ENCODE assay signal across 1 cellular context in the genomic region with DNA sequence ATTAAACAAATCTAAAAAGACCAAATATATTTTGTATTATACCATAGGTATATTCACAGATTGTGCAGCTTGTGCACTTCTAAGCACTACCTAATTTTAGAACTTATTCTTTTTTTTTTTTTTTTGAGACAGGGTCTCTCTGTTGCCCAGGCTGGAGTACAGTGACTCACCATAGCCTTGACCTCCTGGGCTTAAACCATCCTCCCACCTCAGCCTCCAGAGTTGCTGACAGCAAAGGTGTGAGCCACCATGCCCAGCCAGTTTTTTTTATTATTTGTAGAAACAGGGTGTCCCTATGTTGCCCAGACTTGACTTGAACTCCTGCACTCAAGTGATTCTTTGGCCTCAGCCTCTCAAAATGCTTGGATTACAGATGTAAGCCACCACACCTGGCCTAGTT.
TF ChIP-seq lines count a peak whose summit lies in the region.

No MANE protein-coding gene starts in this region.

TF ChIP-seq in GM23338, 12 proteins besides CTCF, POLR2A, EP300 and RAD21 (continued from another document):
- TF ChIP-seq, protein P1, sequence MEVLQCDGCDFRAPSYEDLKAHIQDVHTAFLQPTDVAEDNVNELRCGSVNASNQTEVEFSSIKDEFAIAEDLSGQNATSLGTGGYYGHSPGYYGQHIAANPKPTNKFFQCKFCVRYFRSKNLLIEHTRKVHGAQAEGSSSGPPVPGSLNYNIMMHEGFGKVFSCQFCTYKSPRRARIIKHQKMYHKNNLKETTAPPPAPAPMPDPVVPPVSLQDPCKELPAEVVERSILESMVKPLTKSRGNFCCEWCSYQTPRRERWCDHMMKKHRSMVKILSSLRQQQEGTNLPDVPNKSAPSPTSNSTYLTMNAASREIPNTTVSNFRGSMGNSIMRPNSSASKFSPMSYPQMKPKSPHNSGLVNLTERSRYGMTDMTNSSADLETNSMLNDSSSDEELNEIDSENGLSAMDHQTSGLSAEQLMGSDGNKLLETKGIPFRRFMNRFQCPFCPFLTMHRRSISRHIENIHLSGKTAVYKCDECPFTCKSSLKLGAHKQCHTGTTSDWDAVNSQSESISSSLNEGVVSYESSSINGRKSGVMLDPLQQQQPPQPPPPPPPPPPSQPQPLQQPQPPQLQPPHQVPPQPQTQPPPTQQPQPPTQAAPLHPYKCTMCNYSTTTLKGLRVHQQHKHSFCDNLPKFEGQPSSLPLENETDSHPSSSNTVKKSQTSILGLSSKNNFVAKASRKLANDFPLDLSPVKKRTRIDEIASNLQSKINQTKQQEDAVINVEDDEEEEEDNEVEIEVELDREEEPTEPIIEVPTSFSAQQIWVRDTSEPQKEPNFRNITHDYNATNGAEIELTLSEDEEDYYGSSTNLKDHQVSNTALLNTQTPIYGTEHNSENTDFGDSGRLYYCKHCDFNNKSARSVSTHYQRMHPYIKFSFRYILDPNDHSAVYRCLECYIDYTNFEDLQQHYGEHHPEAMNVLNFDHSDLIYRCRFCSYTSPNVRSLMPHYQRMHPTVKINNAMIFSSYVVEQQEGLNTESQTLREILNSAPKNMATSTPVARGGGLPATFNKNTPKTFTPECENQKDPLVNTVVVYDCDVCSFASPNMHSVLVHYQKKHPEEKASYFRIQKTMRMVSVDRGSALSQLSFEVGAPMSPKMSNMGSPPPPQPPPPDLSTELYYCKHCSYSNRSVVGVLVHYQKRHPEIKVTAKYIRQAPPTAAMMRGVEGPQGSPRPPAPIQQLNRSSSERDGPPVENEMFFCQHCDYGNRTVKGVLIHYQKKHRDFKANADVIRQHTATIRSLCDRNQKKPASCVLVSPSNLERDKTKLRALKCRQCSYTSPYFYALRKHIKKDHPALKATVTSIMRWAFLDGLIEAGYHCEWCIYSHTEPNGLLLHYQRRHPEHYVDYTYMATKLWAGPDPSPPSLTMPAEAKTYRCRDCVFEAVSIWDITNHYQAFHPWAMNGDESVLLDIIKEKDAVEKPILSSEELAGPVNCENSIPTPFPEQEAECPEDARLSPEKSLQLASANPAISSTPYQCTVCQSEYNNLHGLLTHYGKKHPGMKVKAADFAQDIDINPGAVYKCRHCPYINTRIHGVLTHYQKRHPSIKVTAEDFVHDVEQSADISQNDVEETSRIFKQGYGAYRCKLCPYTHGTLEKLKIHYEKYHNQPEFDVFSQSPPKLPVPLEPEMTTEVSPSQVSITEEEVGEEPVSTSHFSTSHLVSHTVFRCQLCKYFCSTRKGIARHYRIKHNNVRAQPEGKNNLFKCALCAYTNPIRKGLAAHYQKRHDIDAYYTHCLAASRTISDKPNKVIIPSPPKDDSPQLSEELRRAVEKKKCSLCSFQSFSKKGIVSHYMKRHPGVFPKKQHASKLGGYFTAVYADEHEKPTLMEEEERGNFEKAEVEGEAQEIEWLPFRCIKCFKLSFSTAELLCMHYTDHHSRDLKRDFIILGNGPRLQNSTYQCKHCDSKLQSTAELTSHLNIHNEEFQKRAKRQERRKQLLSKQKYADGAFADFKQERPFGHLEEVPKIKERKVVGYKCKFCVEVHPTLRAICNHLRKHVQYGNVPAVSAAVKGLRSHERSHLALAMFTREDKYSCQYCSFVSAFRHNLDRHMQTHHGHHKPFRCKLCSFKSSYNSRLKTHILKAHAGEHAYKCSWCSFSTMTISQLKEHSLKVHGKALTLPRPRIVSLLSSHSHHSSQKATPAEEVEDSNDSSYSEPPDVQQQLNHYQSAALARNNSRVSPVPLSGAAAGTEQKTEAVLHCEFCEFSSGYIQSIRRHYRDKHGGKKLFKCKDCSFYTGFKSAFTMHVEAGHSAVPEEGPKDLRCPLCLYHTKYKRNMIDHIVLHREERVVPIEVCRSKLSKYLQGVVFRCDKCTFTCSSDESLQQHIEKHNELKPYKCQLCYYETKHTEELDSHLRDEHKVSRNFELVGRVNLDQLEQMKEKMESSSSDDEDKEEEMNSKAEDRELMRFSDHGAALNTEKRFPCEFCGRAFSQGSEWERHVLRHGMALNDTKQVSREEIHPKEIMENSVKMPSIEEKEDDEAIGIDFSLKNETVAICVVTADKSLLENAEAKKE (CRISPR knock-in tag; IDR thresholded peaks at IDR 0.05) = no peak
- TF ChIP-seq NANOG (IDR thresholded peaks at IDR 0.05; ENCODE audit: borderline replicate concordance) (no peak), POLR2AphosphoS5 (IDR thresholded peaks at IDR 0.05; ENCODE audit: low read depth) (no peak), ZNF331 (CRISPR knock-in tag; IDR thresholded peaks at IDR 0.05; ENCODE audit: low read depth) (no peak)
